In the genomic region with DNA sequence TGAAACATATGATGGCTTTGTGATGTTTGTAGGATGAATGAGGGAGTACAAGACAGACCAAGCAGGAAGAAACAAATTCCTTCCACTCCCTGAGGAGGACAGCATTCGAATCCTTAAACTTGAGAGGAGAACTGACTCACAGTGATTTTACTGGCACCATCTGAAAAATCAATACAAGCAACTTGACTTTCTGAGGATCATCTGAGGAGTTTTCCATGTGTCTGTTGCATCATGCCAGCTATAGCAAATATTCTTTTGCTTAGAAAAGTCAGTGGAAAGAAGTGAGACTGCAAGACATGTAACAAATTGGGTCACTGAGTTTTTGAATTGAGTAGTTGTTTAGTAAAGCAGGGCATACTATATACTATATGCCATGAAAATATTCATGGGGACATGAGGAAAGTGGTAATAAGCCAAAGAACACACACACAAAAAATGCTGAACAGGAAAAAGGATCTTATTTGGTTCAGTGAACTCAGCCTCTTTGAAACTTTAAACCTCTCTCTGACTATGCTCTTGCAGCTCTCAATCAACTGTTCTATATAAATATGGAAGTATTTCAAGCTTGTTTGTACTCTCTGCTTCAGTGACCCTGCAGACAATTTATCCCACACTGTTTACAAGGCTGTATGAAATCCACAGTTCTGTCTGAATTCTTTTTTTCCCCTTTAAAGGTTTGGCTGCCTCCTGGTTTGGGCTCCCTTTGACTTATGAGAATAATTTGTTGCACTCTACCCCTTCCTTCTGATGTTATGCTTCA, we compare ENCODE assay signal across 21 cellular contexts. TPM values are rescaled to one million over a fixed set of nuclear protein-coding genes. Genes with fewer than 3 reads are reported as not detected.
DNase-seq lines count a peak whose midpoint lies in the region; ATAC-seq and TF ChIP-seq lines count a peak whose summit lies in the region.
"Had no signal": no experiment of that assay in that cellular context is flagged by ENCODE, and none has a peak within 500 bp of the region (broad histone marks: within the 10 kb centered on the region; RNA-seq: fewer than 3 reads in every experiment).

No MANE protein-coding gene starts in this region.

- CTCF ChIA-PET in activated CD8-positive, alpha-beta T cell treated with anti-CD3 and anti-CD28 coated beads for 36 hours (lab: Charles Lee): interaction anchor here (1.5 kb wide), 1 partner anchor 27 kb away, joined by 3 read pairs; no protein-coding TSS in a partner anchor

- no peak overlapping the region for H3K4me3 Mint-ChIP-seq in activated CD8-positive, alpha-beta T cell treated with anti-CD3 and anti-CD28 coated beads for 36 hours
- H3K4me3 Mint-ChIP-seq: HFFc6 had no signal

- intact Hi-C loops in activated CD8-positive, alpha-beta T cell treated with anti-CD3 and anti-CD28 coated beads for 36 hours (cut with micrococcal nuclease): no loop called here

- H3K27me3 Mint-ChIP-seq in activated CD8-positive, alpha-beta T cell treated with anti-CD3 and anti-CD28 coated beads for 36 hours: peaks cover 10% of the 10 kb centered on the region

- no peak overlapping the region for H3K4me3 ChIP-seq in SK-N-MC
- no peak overlapping the region for H3K4me3 ChIP-seq in fibroblast of the aortic adventitia (ENCODE audit: low read depth, low read length)

- no peak overlapping the region for H3K9ac ChIP-seq in SK-N-MC (ENCODE audit: insufficient read length)

- H3K36me3 Mint-ChIP-seq in activated CD8-positive, alpha-beta T cell treated with anti-CD3 and anti-CD28 coated beads for 36 hours (ENCODE audit: low read depth): no peaks in the 10 kb centered on the region

- ATAC-seq in activated CD8-positive, alpha-beta T cell treated with anti-CD3 and anti-CD28 coated beads for 36 hours: no peak

- DNase-seq in DMS53 treated with DMSO at 0.1 percent for 48 hours (lab: John Stamatoyannopoulos, UW; ENCODE audit: unreplicated experiment): peak; percentile 71
- no peak for DNase-seq in SK-N-MC (ENCODE audit: low read depth, low spot score)
- peak; percentile 22 for DNase-seq in fibroblast of the aortic adventitia (ENCODE audit: low read depth)
- DNase-seq in renal cortical epithelial cell (ENCODE audit: low read depth): peak; percentile 63
- no peak for DNase-seq in midbrain (lab: John Stamatoyannopoulos, UW)
- DNase-seq in substantia nigra (lab: John Stamatoyannopoulos, UW): no peak
- no peak for DNase-seq in activated CD8-positive, alpha-beta T cell treated with anti-CD3 and anti-CD28 coated beads for 36 hours
- DNase-seq in NOMO-1 (lab: John Stamatoyannopoulos, UW; ENCODE audit: unreplicated experiment in 2 of 2): no peak
- DNase-seq: C1 segment of cervical spinal cord, EL, HFFc6, KG1, NCI-H1048, NCI-H1436 treated with DMSO at 0.1 percent for 48 hours, NCI-H2081 treated with DMSO at 0.1 percent for 48 hours, NCI-H2227 treated with DMSO at 0.1 percent for 48 hours, NCI-H526, RPMI8226, SIG-M5 had no signal

- H3K27ac ChIP-seq in SK-N-MC: peak overlapping the region; percentile 29; the same call in 1 of the 2 replicates
- H3K27ac ChIP-seq in substantia nigra (ENCODE audit: low read depth, low read length, poor library complexity, severe bottlenecking): no peak overlapping the region

- POLR2A ChIA-PET in activated CD8-positive, alpha-beta T cell treated with anti-CD3 and anti-CD28 coated beads for 36 hours (lab: Charles Lee): no interaction called here

- TF ChIP-seq CTCF in fibroblast of the aortic adventitia (IDR thresholded peaks at IDR 0.05; ENCODE audit: insufficient read depth, low read length): no peak
- TF ChIP-seq CTCF in activated CD8-positive, alpha-beta T cell treated with anti-CD3 and anti-CD28 coated beads for 36 hours (IDR thresholded peaks at IDR 0.05): no peak

- H3K4me1 Mint-ChIP-seq in activated CD8-positive, alpha-beta T cell treated with anti-CD3 and anti-CD28 coated beads for 36 hours (ENCODE audit: low read depth): no peaks in the 10 kb centered on the region

- no peaks in the 10 kb centered on the region for H3K36me3 ChIP-seq in SK-N-MC (ENCODE audit: insufficient read depth, low read length)

- no peak overlapping the region for H3K27ac Mint-ChIP-seq in activated CD8-positive, alpha-beta T cell treated with anti-CD3 and anti-CD28 coated beads for 36 hours
- H3K27ac Mint-ChIP-seq: HFFc6 had no signal

- H3K9me3 ChIP-seq in SK-N-MC (ENCODE audit: low read depth, low read length): no peaks in the 10 kb centered on the region; the same call in 1 of the 2 replicates

- H3K9me3 Mint-ChIP-seq in activated CD8-positive, alpha-beta T cell treated with anti-CD3 and anti-CD28 coated beads for 36 hours: no peaks in the 10 kb centered on the region
- H3K9me3 Mint-ChIP-seq: HFFc6 had no signal

RNA-seq across cellular contexts. Expression of a gene that starts 35.5 kb away (rescaled TPM):
- under 0.01 and 0.25 TPM in 2 replicates for total RNA-seq in fibroblast of the aortic adventitia (ENCODE audit: low replicate concordance)
- total RNA-seq in renal cortical epithelial cell: not detected in 2 replicates
- total RNA-seq in activated CD8-positive, alpha-beta T cell treated with anti-CD3 and anti-CD28 coated beads for 36 hours: not detected
- total RNA-seq: HFFc6, M059J, OCI-LY7 had no signal

Comparison
In these comparisons a context has a peak if more than half of its experiments do, and no peak if none do; other contexts are left out.
1. DNase-seq: peak in DMS53 treated with DMSO at 0.1 percent for 48 hours (single experiment), fibroblast of the aortic adventitia (single experiment) and renal cortical epithelial cell (single experiment); none in SK-N-MC (single experiment), midbrain (single experiment), substantia nigra (0 of 49), activated CD8-positive, alpha-beta T cell treated with anti-CD3 and anti-CD28 coated beads for 36 hours (single experiment) and NOMO-1 (0 of 2).